Comparison of ENCODE assay signal across 12 cellular contexts in the genomic region with DNA sequence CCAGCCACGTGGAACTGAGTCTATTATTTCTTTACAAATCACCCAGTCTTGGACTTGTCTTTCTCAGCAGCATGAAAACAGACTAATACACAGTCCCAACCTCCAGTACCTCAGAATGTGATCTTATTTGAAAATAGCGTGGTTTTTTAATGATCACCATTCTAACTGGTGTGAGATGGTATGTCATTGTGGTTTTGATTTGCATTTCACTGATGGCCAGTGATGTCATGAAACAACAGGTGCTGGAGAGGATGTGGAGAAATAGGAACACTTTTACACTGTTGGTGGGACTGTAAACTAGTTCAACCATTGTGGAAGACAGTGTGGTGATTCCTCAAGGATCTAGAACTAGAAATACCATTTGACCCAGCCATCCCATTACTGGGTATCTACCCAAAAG. TPM values are rescaled to one million over a fixed set of nuclear protein-coding genes. Genes with fewer than 3 reads are reported as not detected.
"Had no signal": no experiment of that assay in that cellular context is flagged by ENCODE, and none has a peak within 500 bp of the region (broad histone marks: within the 10 kb centered on the region; RNA-seq: fewer than 3 reads in every experiment).

No MANE protein-coding gene starts in this region.

RNA-seq across cellular contexts. Expression of a gene that starts 23.0 kb away (rescaled TPM):
- total RNA-seq: activated B cell treated with CpG ODN at 0.5 μM for 24 hours had no signal

RNA-seq across cellular contexts. Expression of a gene that starts 32.1 kb away (rescaled TPM):
- total RNA-seq: activated B cell treated with CpG ODN at 0.5 μM for 24 hours; activated CD4-positive, alpha-beta memory T cell treated with anti-CD3 and anti-CD28 coated beads, Interleukin-2, amount 10 ng/mL, durations not matched to agents 7 days and 5 days; activated CD4-positive, alpha-beta T cell treated with anti-CD3 and anti-CD28 coated beads for 36 hours; activated CD4-positive, alpha-beta T cell treated with anti-CD3 and anti-CD28 coated beads, Interleukin-2, amount 10 ng/mL, durations not matched to agents 24 days and 14 days; activated CD4-positive, alpha-beta T cell treated with anti-CD3 and anti-CD28 coated beads, Interleukin-2, amount 10 ng/mL, durations not matched to agents 7 days and 5 days; activated CD8-positive, alpha-beta memory T cell treated with anti-CD3 and anti-CD28 coated beads, Interleukin-2, amount 10 ng/mL, durations not matched to agents 7 days and 5 days; activated CD8-positive, alpha-beta T cell treated with anti-CD3 and anti-CD28 coated beads for 36 hours; activated CD8-positive, alpha-beta T cell treated with anti-CD3 and anti-CD28 coated beads, Interleukin-2, amount 10 ng/mL, durations not matched to agents 7 days and 5 days; T-helper 1 cell treated with Interleukin-12 subunit alpha and Interleukin-12 subunit beta and Interleukin-4 antibody, amounts not matched to agents 30 ng/mL and 1 ng/mL, for 36 hours; T-helper 17 cell; T-helper 2 cell treated with Interferon-gamma antibody and Interleukin-4, amounts not matched to agents 100 ng/mL and 5 ng/mL, for 36 hours; WTC11 had no signal
